ENCODE assay signal across 1 cellular context in the genomic region with DNA sequence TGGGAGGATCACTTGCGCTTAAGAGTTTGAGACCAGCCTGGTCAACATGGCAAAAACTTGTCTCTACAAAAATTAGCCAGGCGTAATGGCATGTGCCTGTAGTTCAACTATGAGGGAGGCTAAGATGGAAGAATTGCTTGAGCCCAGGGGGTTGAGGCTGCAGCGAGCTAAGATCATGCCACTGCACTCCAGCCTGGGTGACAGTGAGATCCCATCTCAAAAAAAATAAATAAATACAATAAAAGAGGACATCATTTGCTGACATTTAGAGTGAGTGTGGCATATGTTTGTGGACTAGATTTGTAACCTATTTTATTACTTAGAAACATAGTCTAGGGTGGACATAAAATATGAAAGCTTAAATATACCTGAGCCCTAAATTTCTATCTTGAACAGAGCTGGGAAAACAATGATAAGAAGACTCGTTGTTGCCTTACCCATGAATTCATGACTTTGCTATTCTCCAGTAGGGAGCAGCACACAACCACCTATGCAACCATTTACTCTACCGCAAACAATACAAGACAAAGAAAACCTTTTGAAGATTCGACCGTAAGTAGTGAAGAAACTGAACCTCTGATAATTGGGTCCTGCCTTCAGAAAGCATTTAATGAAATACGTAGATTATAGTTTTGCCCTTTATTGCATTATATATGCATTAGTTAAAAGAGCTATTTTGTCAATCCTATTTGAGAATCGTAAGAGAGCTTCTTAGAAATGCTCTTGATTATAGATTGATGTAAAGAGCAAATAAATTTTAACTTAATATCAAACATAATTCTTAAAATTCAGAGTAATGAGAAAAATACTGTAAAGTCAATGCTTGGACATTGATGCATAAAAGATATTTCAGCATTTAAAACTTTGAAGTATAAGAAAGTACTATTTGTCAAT.
TF ChIP-seq lines count a peak whose summit lies in the region.

No MANE protein-coding gene starts in this region.

TF ChIP-seq in GM12878, 131 proteins besides CTCF, POLR2A, EP300 and RAD21 (continued from another document):
- TF ChIP-seq, protein P1, sequence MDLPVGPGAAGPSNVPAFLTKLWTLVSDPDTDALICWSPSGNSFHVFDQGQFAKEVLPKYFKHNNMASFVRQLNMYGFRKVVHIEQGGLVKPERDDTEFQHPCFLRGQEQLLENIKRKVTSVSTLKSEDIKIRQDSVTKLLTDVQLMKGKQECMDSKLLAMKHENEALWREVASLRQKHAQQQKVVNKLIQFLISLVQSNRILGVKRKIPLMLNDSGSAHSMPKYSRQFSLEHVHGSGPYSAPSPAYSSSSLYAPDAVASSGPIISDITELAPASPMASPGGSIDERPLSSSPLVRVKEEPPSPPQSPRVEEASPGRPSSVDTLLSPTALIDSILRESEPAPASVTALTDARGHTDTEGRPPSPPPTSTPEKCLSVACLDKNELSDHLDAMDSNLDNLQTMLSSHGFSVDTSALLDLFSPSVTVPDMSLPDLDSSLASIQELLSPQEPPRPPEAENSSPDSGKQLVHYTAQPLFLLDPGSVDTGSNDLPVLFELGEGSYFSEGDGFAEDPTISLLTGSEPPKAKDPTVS (IDR thresholded peaks at IDR 0.05; ENCODE audit: low read depth, low read length) = no peak
- TF ChIP-seq, protein P2, sequence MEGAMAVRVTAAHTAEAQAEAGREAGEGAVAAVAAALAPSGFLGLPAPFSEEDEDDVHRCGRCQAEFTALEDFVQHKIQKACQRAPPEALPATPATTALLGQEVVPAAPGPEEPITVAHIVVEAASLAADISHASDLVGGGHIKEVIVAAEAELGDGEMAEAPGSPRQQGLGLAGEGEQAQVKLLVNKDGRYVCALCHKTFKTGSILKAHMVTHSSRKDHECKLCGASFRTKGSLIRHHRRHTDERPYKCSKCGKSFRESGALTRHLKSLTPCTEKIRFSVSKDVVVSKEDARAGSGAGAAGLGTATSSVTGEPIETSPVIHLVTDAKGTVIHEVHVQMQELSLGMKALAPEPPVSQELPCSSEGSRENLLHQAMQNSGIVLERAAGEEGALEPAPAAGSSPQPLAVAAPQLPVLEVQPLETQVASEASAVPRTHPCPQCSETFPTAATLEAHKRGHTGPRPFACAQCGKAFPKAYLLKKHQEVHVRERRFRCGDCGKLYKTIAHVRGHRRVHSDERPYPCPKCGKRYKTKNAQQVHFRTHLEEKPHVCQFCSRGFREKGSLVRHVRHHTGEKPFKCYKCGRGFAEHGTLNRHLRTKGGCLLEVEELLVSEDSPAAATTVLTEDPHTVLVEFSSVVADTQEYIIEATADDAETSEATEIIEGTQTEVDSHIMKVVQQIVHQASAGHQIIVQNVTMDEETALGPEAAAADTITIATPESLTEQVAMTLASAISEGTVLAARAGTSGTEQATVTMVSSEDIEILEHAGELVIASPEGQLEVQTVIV (IDR thresholded peaks at IDR 0.05; ENCODE audit: borderline replicate concordance, partially characterized antibody) = no peak
- no peak for TF ChIP-seq ZNF274 (IDR thresholded peaks at IDR 0.05; ENCODE audit: insufficient read depth, insufficient read length)
